Comparison of ENCODE assay signal across 21 cellular contexts in the genomic region with DNA sequence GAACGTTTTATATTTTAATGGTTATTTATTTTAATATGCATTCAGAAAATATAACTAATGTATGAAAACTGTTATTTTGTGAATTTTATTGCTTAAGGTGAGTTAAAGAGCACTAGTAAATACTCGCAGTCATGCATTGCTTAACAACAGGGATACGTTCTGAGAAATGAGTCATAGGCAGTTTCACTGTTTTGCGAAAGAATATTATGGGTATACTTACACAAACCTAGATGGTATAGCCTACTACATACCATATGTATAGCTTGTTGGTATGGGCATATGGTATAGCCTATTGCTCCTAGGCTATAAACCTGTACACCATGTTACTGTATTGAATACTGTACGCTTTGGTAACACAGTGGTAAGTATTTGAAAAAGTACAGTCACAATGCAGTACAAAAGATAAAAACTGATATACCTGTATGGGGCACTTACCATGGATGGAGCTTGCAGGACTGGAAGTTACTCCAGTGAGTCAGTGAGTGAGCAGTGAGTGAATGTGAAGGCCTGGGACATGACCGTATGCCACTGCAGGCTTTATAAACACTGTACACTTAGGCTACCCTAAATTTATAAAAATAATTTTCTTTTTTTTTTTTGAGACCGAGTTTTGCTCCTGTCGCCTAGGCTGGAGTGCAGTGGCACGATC.
A peak's percentile ranks its signal among the peaks of the same experiment; 100 is the strongest.
DNase-seq lines count a peak whose midpoint lies in the region; ATAC-seq and TF ChIP-seq lines count a peak whose summit lies in the region.
"Had no signal": no experiment of that assay in that cellular context is flagged by ENCODE, and none has a peak within 500 bp of the region (broad histone marks: within the 10 kb centered on the region; RNA-seq: fewer than 3 reads in every experiment).

No MANE protein-coding gene starts in this region.

- ATAC-seq in RWPE2 (ENCODE audit: low read depth) (peak; percentile 94), GM19351 (IDR thresholded peaks at IDR 0.05; ENCODE audit: unreplicated experiment) (no peak)
- ATAC-seq: left lung had no signal

- H3K27me3 ChIP-seq in RWPE2 (ENCODE audit: insufficient read depth, poor library complexity, severe bottlenecking): no peaks in the 10 kb centered on the region
- H3K27me3 ChIP-seq: left lung, stomach, transverse colon had no signal

- DNase-seq in ELR (ENCODE audit: low read depth) (peak; percentile 61), HS-5 (ENCODE audit: low read depth) (peak; percentile 96), RWPE2 (ENCODE audit: low spot score) (no peak), iris pigment epithelial cell (ENCODE audit: low read depth) (peak; percentile 78), AG08396 (ENCODE audit: low spot score) (no peak)
- DNase-seq in stimulated activated CD4-positive, alpha-beta T cell treated with anti-CD3 and anti-CD28 coated beads, Interleukin-15, amount 100 ng/mL, for 24 hours: no peak
- DNase-seq: activated CD4-positive, alpha-beta T cell treated with anti-CD3 and anti-CD28 coated beads, Interleukin-2, amount 50 U/mL, for 1 hour; activated naive CD4-positive, alpha-beta T cell treated with Interleukin-2 at 50 U/mL for 16 hours; Caco-2; effector CD4-positive, alpha-beta T cell; head of caudate nucleus; left lung; midbrain; NCI-H1436 treated with DMSO at 0.1 percent for 48 hours; NCI-H524; posterior cingulate gyrus; SHP77; stimulated activated CD4-positive, alpha-beta T cell treated with anti-CD3 and anti-CD28 coated beads, Interleukin-2, amount 100 ng/mL, for 48 hours; stomach; transverse colon had no signal

- peaks cover 11% of the 10 kb centered on the region for H3K4me1 ChIP-seq in RWPE2 (ENCODE audit: insufficient read depth, poor library complexity, severe bottlenecking)
- H3K4me1 ChIP-seq: Caco-2, transverse colon had no signal

- no peak overlapping the region for H3K27ac ChIP-seq in RWPE2 (ENCODE audit: poor library complexity, severe bottlenecking)
- H3K27ac ChIP-seq: left lung, stomach, transverse colon had no signal

- TF ChIP-seq CTCF in RWPE2 (IDR thresholded peaks at IDR 0.05; ENCODE audit: poor library complexity, severe bottlenecking): no peak

- H3K4me3 ChIP-seq in RWPE2 (ENCODE audit: severe bottlenecking): no peak overlapping the region
- H3K4me3 ChIP-seq: left lung, stomach, transverse colon had no signal

- H3K36me3 ChIP-seq in RWPE2 (ENCODE audit: low read depth): peaks cover 87% of the 10 kb centered on the region

- no peaks in the 10 kb centered on the region for H3K9me3 ChIP-seq in RWPE2 (ENCODE audit: severe bottlenecking)
- H3K9me3 ChIP-seq: Caco-2, left lung, stomach, transverse colon had no signal

Comparison
In these comparisons a context has a peak if more than half of its experiments do, and no peak if none do; other contexts are left out.
1. DNase-seq: peak in ELR (single experiment), HS-5 (single experiment) and iris pigment epithelial cell (single experiment); none in RWPE2 (single experiment), stimulated activated CD4-positive, alpha-beta T cell treated with anti-CD3 and anti-CD28 coated beads, Interleukin-15, amount 100 ng/mL, for 24 hours (single experiment) and AG08396 (single experiment).